12 cellular contexts compared by ENCODE assay signal in genomic region chr15:62495670-62496328, GRCh38.
DNase-seq lines count a peak whose midpoint lies in the region; ATAC-seq and TF ChIP-seq lines count a peak whose summit lies in the region.
"Had no signal": no experiment of that assay in that cellular context is flagged by ENCODE, and none has a peak within 500 bp of the region (broad histone marks: within the 10 kb centered on the region; RNA-seq: fewer than 3 reads in every experiment).

No MANE protein-coding gene starts in this region.

- no peak for DNase-seq in Right ventricle myocardium inferior (ENCODE audit: missing footprints)
- DNase-seq in cardiac septum (ENCODE audit: low spot score) = no peak
- peak; percentile 58 for DNase-seq in myocyte (ENCODE audit: low read depth)
- peak in 1 of 2 donors; percentile 74 for DNase-seq in aorta
- no peak for DNase-seq in effector CD8-positive, alpha-beta T cell (lab: John Stamatoyannopoulos, UW)
- DNase-seq in ureter (ENCODE audit: low spot score) = no peak
- DNase-seq in endothelial cell (ENCODE audit: low spot score) = no peak
- DNase-seq: activated gamma-delta T cell, NCI-H1417 treated with DMSO at 0.1 percent for 48 hours had no signal

- H3K27me3 Mint-ChIP-seq in endothelial cell (ENCODE audit: unreplicated experiment) = no peaks in the 10 kb centered on the region
- H3K27me3 Mint-ChIP-seq: B cell had no signal

- intact Hi-C loops in Right ventricle myocardium inferior (cut with DNase I) (no loop called here), cardiac septum (cut with DNase I) (loop anchor here (5.0 kb wide), 1 partner anchor 38 kb away; no protein-coding TSS in a partner anchor), aorta (cut with DNase I) (loop anchor here in 1 of 2 donors (2.0 kb wide), 1 partner anchor 101 kb away; no protein-coding TSS in a partner anchor)

- no peak overlapping the region for H3K4me3 ChIP-seq in aorta (ENCODE audit: low read length in 2 of 2)
- H3K4me3 ChIP-seq: skin epidermis had no signal

- no peak overlapping the region for H3K4me3 Mint-ChIP-seq in endothelial cell (ENCODE audit: unreplicated experiment)
- H3K4me3 Mint-ChIP-seq: B cell had no signal

- H3K4me1 ChIP-seq in aorta (ENCODE audit: control insufficient read depth in 1 of 2, insufficient read depth in 2 of 2, low read length in 2 of 2) = peaks cover 3 to 4% of the 10 kb centered on the region in 2 donors

- peak overlapping the region in 1 of 2 donors; percentile 80 for H3K27ac ChIP-seq in aorta (ENCODE audit: low read depth in 1 of 2, low read length in 2 of 2)

- TF ChIP-seq CTCF in endothelial cell (IDR thresholded peaks at IDR 0.05; ENCODE audit: unreplicated experiment) = no peak

- H3K36me3 ChIP-seq in aorta (ENCODE audit: control insufficient read depth in 1 of 2, insufficient read depth in 2 of 2, low read length in 1 of 2) = no peaks in the 10 kb centered on the region

- no peaks in the 10 kb centered on the region for H3K9me3 ChIP-seq in aorta (ENCODE audit: control insufficient read depth, low read length)

- H3K36me3 Mint-ChIP-seq in endothelial cell (ENCODE audit: low read depth, unreplicated experiment) = no peaks in the 10 kb centered on the region

- ATAC-seq in Right ventricle myocardium inferior = peak; percentile 88
- peak; percentile 90 for ATAC-seq in esophagus mucosa
- ATAC-seq in aorta (ENCODE audit: low FRiP score) = peak; percentile 88

- WGBS in aorta, 2 donors = 31 to 38% methylated on average over 5 of the region's 5 CpGs

- H3K9me3 Mint-ChIP-seq in endothelial cell (ENCODE audit: unreplicated experiment) = no peaks in the 10 kb centered on the region

- peaks cover 10% of the 10 kb centered on the region for H3K4me1 Mint-ChIP-seq in endothelial cell (ENCODE audit: unreplicated experiment)
- H3K4me1 Mint-ChIP-seq: B cell had no signal

- no peak overlapping the region for H3K27ac Mint-ChIP-seq in endothelial cell (ENCODE audit: unreplicated experiment)
- H3K27ac Mint-ChIP-seq: B cell had no signal

- H3K27me3 ChIP-seq in aorta (ENCODE audit: control insufficient read depth in 1 of 2, insufficient read depth in 2 of 2, low read length in 1 of 2) = no peaks in the 10 kb centered on the region
